10 cellular contexts compared by ENCODE assay signal in genomic region chr14:55245657-55246268, GRCh38. TPM values are rescaled to one million over a fixed set of nuclear protein-coding genes. Genes with fewer than 3 reads are reported as not detected.
DNase-seq lines count a peak whose midpoint lies in the region; ATAC-seq, FAIRE-seq and TF ChIP-seq lines count a peak whose summit lies in the region.
"Had no signal": no experiment of that assay in that cellular context is flagged by ENCODE, and none has a peak within 500 bp of the region (broad histone marks: within the 10 kb centered on the region; RNA-seq: fewer than 3 reads in every experiment).

No MANE protein-coding gene starts in this region.

- no peaks in the 10 kb centered on the region for H4K20me1 ChIP-seq in OCI-LY7 (ENCODE audit: insufficient read depth, low read length)

- no peak overlapping the region for H3K9ac ChIP-seq in endodermal cell (ENCODE audit: extremely low read depth, low read length, poor library complexity, severe bottlenecking)

- H3K9me3 ChIP-seq in A549 (no peaks in the 10 kb centered on the region), OCI-LY7 (ENCODE audit: low read length) (no peaks in the 10 kb centered on the region), endodermal cell (ENCODE audit: control insufficient read depth, low read length) (no peaks in the 10 kb centered on the region), psoas muscle (no peaks in the 10 kb centered on the region)

- CTCF ChIA-PET in A549 (lab: Yijun Ruan, JAX), result interaction anchor here (0.9 to 2.3 kb wide), 9 partner anchors 9 to 185 kb away, joined by 3 to 13 read pairs (median 5); no protein-coding TSS in a partner anchor
- CTCF ChIA-PET in OCI-LY7 (lab: Charles Lee; ENCODE audit: unreplicated experiment), result interaction anchor here (0.7 kb wide), 1 partner anchor 109 kb away, joined by 4 read pairs; no protein-coding TSS in a partner anchor

- FAIRE-seq in A549 (lab: Jason Lieb, UNC) (no peak), urothelium cell line (lab: Jason Lieb, UNC) (no peak)

- H3K79me2 ChIP-seq in OCI-LY7 (ENCODE audit: insufficient read depth, low read depth, low read length), result no peaks in the 10 kb centered on the region

- TF ChIP-seq POLR2A in A549 (IDR thresholded peaks at IDR 0.05; ENCODE audit: low read length), result no peak

- H3K4me2 ChIP-seq in A549 (no peak overlapping the region), OCI-LY7 (ENCODE audit: low read length) (no peak overlapping the region)

- no peaks in the 10 kb centered on the region for H3K4me1 ChIP-seq in A549
- no peaks in the 10 kb centered on the region for H3K4me1 ChIP-seq in OCI-LY7 (ENCODE audit: insufficient read depth, low read length, poor library complexity, severe bottlenecking)
- no peaks in the 10 kb centered on the region for H3K4me1 ChIP-seq in endodermal cell (ENCODE audit: control insufficient read depth, insufficient read depth, low read length)
- H3K4me1 ChIP-seq in psoas muscle, result no peaks in the 10 kb centered on the region

- no peak overlapping the region for H2AFZ ChIP-seq in OCI-LY7 (ENCODE audit: low read length)

- H3K36me3 ChIP-seq in OCI-LY7 (ENCODE audit: insufficient read depth, low read length) (no peaks in the 10 kb centered on the region), endodermal cell (ENCODE audit: control insufficient read depth, insufficient read depth, low read length) (no peaks in the 10 kb centered on the region), psoas muscle (ENCODE audit: insufficient read depth in 1 of 2, low read depth in 1 of 2) (no peaks in the 10 kb centered on the region)

- intact Hi-C loops in OCI-LY7 (cut with micrococcal nuclease; ENCODE audit: unreplicated experiment) (no loop called here), psoas muscle (cut with DNase I) (no loop called here)

- TF ChIP-seq CTCF in A549 (IDR thresholded peaks at IDR 0.05) (peak; percentile 59), OCI-LY7 (conservative IDR thresholded peaks at IDR 0.05; ENCODE audit: low read length) (peak; percentile 86), endodermal cell (conservative IDR thresholded peaks at IDR 0.05) (peak; percentile 85), psoas muscle (IDR thresholded peaks at IDR 0.05) (peak; percentile 47)

- POLR2A ChIA-PET in A549 (lab: Yijun Ruan, JAX), result no interaction called here
- POLR2A ChIA-PET in OCI-LY7 (lab: Charles Lee), result no interaction called here

- TF ChIP-seq EP300 in A549 (IDR thresholded peaks at IDR 0.05), result no peak

- peak in 1 of 2 experiments; percentile 33 for DNase-seq in A549 (ENCODE audit: low read depth in 1 of 2, low spot score in 1 of 2)
- peak; percentile 50 for DNase-seq in GM03348 (ENCODE audit: low spot score)
- DNase-seq in OCI-LY7 (ENCODE audit: low spot score), result peak; percentile 33
- DNase-seq in endodermal cell, result no peak
- no peak for DNase-seq in psoas muscle
- DNase-seq in NCI-H774 (lab: John Stamatoyannopoulos, UW), result no peak
- DNase-seq in urothelium cell line (ENCODE audit: low spot score), result no peak

- 13% methylated on average over 4 of the region's 4 CpGs for WGBS in A549 (ENCODE audit: missing lambda C conversion rate)
- 70 to 72% methylated on average over 4 of the region's 4 CpGs for WGBS in endodermal cell (ENCODE audit: insufficient coverage in 1 of 2, insufficient read length in 1 of 2), 2 experiments
- 69 to 81% (median 77%) methylated on average over 4 of the region's 4 CpGs for whole genome bisulfite sequencing in psoas muscle, 3 donors

- no peak overlapping the region for H3K4me3 Mint-ChIP-seq in endodermal cell
- H3K4me3 Mint-ChIP-seq: stimulated activated naive CD8-positive, alpha-beta T cell treated with anti-CD3 and anti-CD28 coated beads, Interleukin-15, Interleukin-2, amounts not matched to agents 100 ng/mL and 50 ng/mL, for 24 hours had no signal

- no TSS peak for BruUV-seq in OCI-LY7 (replicated peaks; lab: Mats Ljungman, UMichigan)

- H3K9me2 ChIP-seq in OCI-LY7 (ENCODE audit: insufficient read depth, low read length), result no peaks in the 10 kb centered on the region

- no peak overlapping the region for H3K4me3 ChIP-seq in A549
- no peak overlapping the region for H3K4me3 ChIP-seq in OCI-LY7 (ENCODE audit: low read depth, low read length, poor library complexity, severe bottlenecking)
- H3K4me3 ChIP-seq in endodermal cell (ENCODE audit: low read length), result no peak overlapping the region
- H3K4me3 ChIP-seq in psoas muscle, result no peak overlapping the region

- no peaks in the 10 kb centered on the region for H3K36me3 Mint-ChIP-seq in endodermal cell (ENCODE audit: low read depth)

- no peak overlapping the region for H3K27ac ChIP-seq in A549
- H3K27ac ChIP-seq in OCI-LY7 (ENCODE audit: low read depth, low read length, poor library complexity, severe bottlenecking), result no peak overlapping the region
- no peak overlapping the region for H3K27ac ChIP-seq in endodermal cell (ENCODE audit: low read depth, low read length)
- no peak overlapping the region for H3K27ac ChIP-seq in psoas muscle
- H3K27ac ChIP-seq: epithelial cell of prostate had no signal

- peaks cover 27% of the 10 kb centered on the region for H3K27me3 Mint-ChIP-seq in endodermal cell (ENCODE audit: insufficient read depth)

- H3K9me3 Mint-ChIP-seq in endodermal cell, result no peaks in the 10 kb centered on the region
- H3K9me3 Mint-ChIP-seq: stimulated activated naive CD8-positive, alpha-beta T cell treated with anti-CD3 and anti-CD28 coated beads, Interleukin-15, Interleukin-2, amounts not matched to agents 100 ng/mL and 50 ng/mL, for 24 hours had no signal

- no peaks in the 10 kb centered on the region for H3K4me1 Mint-ChIP-seq in endodermal cell

- ATAC-seq in A549 (peak in 1 of 2 experiments; percentile 79; a peak in 3 of 6 replicates), psoas muscle (no peak), GM21737 (IDR thresholded peaks at IDR 0.05; ENCODE audit: unreplicated experiment) (no peak)

- peak; percentile 32 to 37; a peak in 3 of 5 replicates for TF ChIP-seq RAD21 in A549 (conservative IDR thresholded peaks at IDR 0.05 in 1 of 2, IDR thresholded peaks at IDR 0.05 in 1 of 2)

- H3K27me3 ChIP-seq in endodermal cell (ENCODE audit: control insufficient read depth, insufficient read depth, low read length, poor library complexity, severe bottlenecking) (peaks cover 21% of the 10 kb centered on the region), psoas muscle (ENCODE audit: insufficient read depth in 3 of 3, low read length in 2 of 3) (no peaks in the 10 kb centered on the region)

- no peak overlapping the region for H3K27ac Mint-ChIP-seq in endodermal cell
- H3K27ac Mint-ChIP-seq: stimulated activated naive CD8-positive, alpha-beta T cell treated with anti-CD3 and anti-CD28 coated beads, Interleukin-15, Interleukin-2, amounts not matched to agents 100 ng/mL and 50 ng/mL, for 24 hours had no signal

TF ChIP-seq in A549, 52 proteins besides CTCF, POLR2A, EP300 and RAD21:
- TF ChIP-seq HES2 (IDR thresholded peaks at IDR 0.05), result no peak
- TF ChIP-seq SMC3 (IDR thresholded peaks at IDR 0.05), result peak; percentile 46
- TF ChIP-seq TP53 (CRISPR knock-in tag; IDR thresholded peaks at IDR 0.05), result no peak
- no peak for TF ChIP-seq POLR2AphosphoS2 (conservative IDR thresholded peaks at IDR 0.05; ENCODE audit: low read length)
- TF ChIP-seq PHF8 (IDR thresholded peaks at IDR 0.05; ENCODE audit: borderline replicate concordance, low read depth), result no peak
- TF ChIP-seq ZSCAN20 (CRISPR knock-in tag; IDR thresholded peaks at IDR 0.05), result no peak
TF ChIP-seq in A549: peak in this region for 1.

RNA-seq across cellular contexts. Expression of gene FBXO34, which starts 25.5 kb away (rescaled TPM):
- polyA plus RNA-seq in A549 (2011; rRNA removed), result 27.4 and 28.0 TPM in 2 replicates
- 8.1 and 8.7 TPM in 2 replicates for polyA plus RNA-seq in A549 (2012; cell fraction: cytosol; rRNA removed)
- 15.1 and 19.3 TPM in 2 replicates for polyA plus RNA-seq in A549 (2012; cell fraction: nucleus; rRNA removed)
- polyA plus RNA-seq in A549 (2017; fragmentation: RNase III; extraction: RNeasy Plus Mini Kit Qiagen cat#74134 plus additional on column Dnase treatment), result 13.9 to 15.4 TPM (median 14.8 TPM) in 3 replicates
- polyA minus RNA-seq in A549 (2011; rRNA and poly(A)+ RNA removed), result 15.9 and 17.4 TPM in 2 replicates
- 26.3 and 28.3 TPM in 2 replicates for total RNA-seq in OCI-LY7 (2014; rRNA removed; shearing (Covaris generic))
- total RNA-seq in OCI-LY7 (2022), result 28.8 and 30.9 TPM in 2 replicates
- total RNA-seq in endodermal cell, result 10 to 100 TPM; 44.1 to 51.6 TPM
- polyA plus RNA-seq in endodermal cell (2013, experiment 1 of 2), result 17.3 TPM
- polyA plus RNA-seq in endodermal cell (2013, experiment 2 of 2), result 19.2 TPM
- total RNA-seq in psoas muscle, result 10 to 100 TPM; 22.6 to 57.4 (median 31.0) TPM
- polyA plus RNA-seq in psoas muscle, result 10 to 100 TPM in 2 of 3 donors, 1 to 10 TPM in 1; 6.1 to 25.8 (median 23.3) TPM

RNA-seq across cellular contexts. Expression of gene DLGAP5, which starts 54.4 kb away (rescaled TPM):
- 28.5 and 46.6 TPM in 2 replicates for polyA plus RNA-seq in A549 (2011; rRNA removed)
- polyA plus RNA-seq in A549 (2012; cell fraction: cytosol; rRNA removed), result 8.6 and 9.7 TPM in 2 replicates
- 6.0 and 8.2 TPM in 2 replicates for polyA plus RNA-seq in A549 (2012; cell fraction: nucleus; rRNA removed)
- 42.1 to 49.6 TPM (median 46.1 TPM) in 3 replicates for polyA plus RNA-seq in A549 (2017; fragmentation: RNase III; extraction: RNeasy Plus Mini Kit Qiagen cat#74134 plus additional on column Dnase treatment)
- polyA minus RNA-seq in A549 (2011; rRNA and poly(A)+ RNA removed), result 8.5 and 10.4 TPM in 2 replicates
- total RNA-seq in OCI-LY7 (2014; rRNA removed; shearing (Covaris generic)), result 57.6 and 59.2 TPM in 2 replicates
- total RNA-seq in OCI-LY7 (2022), result 92.2 and 94.4 TPM in 2 replicates
- 100 to 1,000 TPM in 1 of 2 donors, 10 to 100 TPM in 1; 71.1 to 112 TPM for total RNA-seq in endodermal cell
- polyA plus RNA-seq in endodermal cell (2013, experiment 1 of 2), result 89.9 TPM
- 99.2 TPM for polyA plus RNA-seq in endodermal cell (2013, experiment 2 of 2)
- under 1 TPM in 2 of 4 donors, not detected in 2; 0.10 to 0.29 TPM for total RNA-seq in psoas muscle
- polyA plus RNA-seq in psoas muscle, result under 1 TPM in 2 of 3 donors, not detected in 1; 0.03 to 0.05 TPM

Comparison
In these comparisons a context has a peak if more than half of its experiments do, and no peak if none do; other contexts are left out.
1. DNase-seq: peak in GM03348 (single experiment) and OCI-LY7 (single experiment); none in endodermal cell (single experiment), psoas muscle (0 of 2), NCI-H774 (single experiment) and urothelium cell line (single experiment).
2. RNA of gene DLGAP5, which starts 54.4 kb away (total RNA-seq): 71.1 to 112 TPM in endodermal cell and 57.6 to 94.4 TPM in OCI-LY7; 0.10 to 0.29 TPM in psoas muscle; every median in the first group is over 10 times any median in the second.
3. Peak in every context shown above with its lines, with median percentiles within 50 percentile points of each other: CTCF ChIP-seq.